1 cellular context compared by ENCODE assay signal in the genomic region with DNA sequence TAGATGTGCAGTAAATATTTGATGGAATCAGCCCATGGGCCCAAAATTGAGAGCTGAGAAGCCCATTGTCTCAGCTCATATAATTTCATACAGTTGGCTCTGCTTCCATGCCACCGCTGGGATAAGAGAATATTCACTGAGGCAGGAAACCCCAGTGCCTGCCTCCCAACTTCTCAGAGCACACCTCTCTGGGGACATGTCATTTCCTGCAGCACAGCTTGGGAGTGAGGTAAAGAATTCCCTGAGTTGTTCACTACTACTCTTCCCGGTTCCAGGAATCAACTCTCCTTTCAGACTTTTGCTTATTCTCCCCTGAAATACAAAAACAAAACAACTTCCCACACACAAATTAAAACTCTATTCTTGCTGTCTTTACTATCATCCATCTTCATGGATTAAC.
TF ChIP-seq lines count a peak whose summit lies in the region.

No MANE protein-coding gene starts in this region.

TF ChIP-seq in H1, 55 proteins besides CTCF, POLR2A, EP300 and RAD21 (continued from another document):
- TF ChIP-seq SIRT6 (IDR thresholded peaks at IDR 0.05; ENCODE audit: low read length), result no peak
- TF ChIP-seq ZNF274 (IDR thresholded peaks at IDR 0.05; ENCODE audit: borderline replicate concordance, extremely low read depth, low read length), result no peak
- TF ChIP-seq RXRA (IDR thresholded peaks at IDR 0.05; ENCODE audit: insufficient read depth, low read depth, low read length), result no peak
- TF ChIP-seq SRF (IDR thresholded peaks at IDR 0.05; ENCODE audit: low read depth, low read length), result no peak
- no peak for TF ChIP-seq TAF1 (IDR thresholded peaks at IDR 0.05; ENCODE audit: low read depth, low read length)
- no peak for TF ChIP-seq RNF2 (IDR thresholded peaks at IDR 0.05; ENCODE audit: borderline replicate concordance, low read depth, low read length, missing control alignments, poor library complexity, severe bottlenecking)
- TF ChIP-seq PHF8 (conservative IDR thresholded peaks at IDR 0.05; ENCODE audit: low read depth, low read length), result no peak
- TF ChIP-seq, protein P1, sequence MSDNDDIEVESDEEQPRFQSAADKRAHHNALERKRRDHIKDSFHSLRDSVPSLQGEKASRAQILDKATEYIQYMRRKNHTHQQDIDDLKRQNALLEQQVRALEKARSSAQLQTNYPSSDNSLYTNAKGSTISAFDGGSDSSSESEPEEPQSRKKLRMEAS (IDR thresholded peaks at IDR 0.05), result no peak
